Comparison of ENCODE assay signal across 13 cellular contexts in the genomic region with DNA sequence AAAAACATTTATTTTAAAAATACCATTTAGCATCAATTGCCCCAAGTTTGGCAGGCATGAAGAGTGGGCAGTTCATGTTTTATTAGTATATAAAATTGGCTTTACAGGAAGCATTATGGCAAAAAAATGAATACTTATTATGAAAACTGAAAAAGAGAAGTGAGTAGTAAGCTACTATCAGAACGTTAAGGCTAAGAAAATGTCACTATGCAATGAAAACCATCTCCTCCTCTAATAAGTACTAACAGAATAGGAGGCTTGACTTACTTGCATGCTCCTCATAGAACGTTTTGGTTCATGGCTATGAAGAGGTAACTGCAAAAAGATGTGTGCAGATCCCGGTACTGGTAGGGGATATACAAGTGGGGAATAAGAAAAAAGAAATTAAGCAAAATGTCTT. TPM values are rescaled to one million over a fixed set of nuclear protein-coding genes. Genes with fewer than 3 reads are reported as not detected.
DNase-seq lines count a peak whose midpoint lies in the region; ATAC-seq, FAIRE-seq and TF ChIP-seq lines count a peak whose summit lies in the region.
"Had no signal": no experiment of that assay in that cellular context is flagged by ENCODE, and none has a peak within 500 bp of the region (broad histone marks: within the 10 kb centered on the region; RNA-seq: fewer than 3 reads in every experiment).

No MANE protein-coding gene starts in this region.

- H3K9me3 Mint-ChIP-seq in WTC11 = peaks cover 12% of the 10 kb centered on the region
- H3K9me3 Mint-ChIP-seq: activated naive CD4-positive, alpha-beta T cell treated with anti-CD3 and anti-CD28 coated beads, Interleukin-2, amount 50 U/mL, for 72 hours had no signal

- no peaks in the 10 kb centered on the region for H3K27me3 Mint-ChIP-seq in WTC11 (ENCODE audit: low read depth)

- DNase-seq in GM12892 (ENCODE audit: insufficient read length) (no peak), WTC11 (ENCODE audit: low spot score) (no peak), RPMI8226 (no peak), NCI-H1048 (lab: John Stamatoyannopoulos, UW) (no peak)
- DNase-seq: GOT3; stimulated activated CD4-positive, alpha-beta T cell treated with anti-CD3 and anti-CD28 coated beads, Interleukin-15, amount 100 ng/mL, for 24 hours had no signal

- H3K36me3 ChIP-seq in gastroesophageal sphincter = peaks cover 2 to 6% of the 10 kb centered on the region in 2 donors

- no peak overlapping the region for H3K27ac ChIP-seq in gastroesophageal sphincter
- H3K27ac ChIP-seq: neutrophil had no signal

- H3K4me1 ChIP-seq in gastroesophageal sphincter = peaks cover 0 to 9% (median 0%) of the 10 kb centered on the region in 3 donors

- no peak overlapping the region for H3K27ac Mint-ChIP-seq in WTC11
- H3K27ac Mint-ChIP-seq: activated naive CD4-positive, alpha-beta T cell treated with anti-CD3 and anti-CD28 coated beads, Interleukin-2, amount 50 U/mL, for 72 hours had no signal

- no peaks in the 10 kb centered on the region for H3K27me3 ChIP-seq in gastroesophageal sphincter
- H3K27me3 ChIP-seq: neutrophil had no signal

- no peak for TF ChIP-seq EP300 in gastroesophageal sphincter (IDR thresholded peaks at IDR 0.05)

- ATAC-seq in GM19452 (IDR thresholded peaks at IDR 0.05; ENCODE audit: unreplicated experiment) (peak; percentile 50), HG02852 (IDR thresholded peaks at IDR 0.05; ENCODE audit: unreplicated experiment) (peak; percentile 48), HG03469 (IDR thresholded peaks at IDR 0.05; ENCODE audit: unreplicated experiment) (peak; percentile 53), WTC11 (no peak), gastroesophageal sphincter (no peak)
- ATAC-seq: activated naive CD4-positive, alpha-beta T cell treated with anti-CD3 and anti-CD28 coated beads, Interleukin-2, amount 50 U/mL, for 72 hours had no signal

- peaks cover 6% of the 10 kb centered on the region for H3K4me1 Mint-ChIP-seq in WTC11

- TF ChIP-seq POLR2A in GM12892 (IDR thresholded peaks at IDR 0.05; ENCODE audit: low read depth, low read length) (no peak), gastroesophageal sphincter (IDR thresholded peaks at IDR 0.05) (no peak)

- CTCF ChIA-PET in WTC11 (lab: Charles Lee) = no interaction called here

- no peak overlapping the region for H3K4me3 ChIP-seq in gastroesophageal sphincter

- WGBS in gastroesophageal sphincter (ENCODE audit: low coverage in 1 of 2), 2 donors = 74 to 80% methylated on average over 3 of the region's 3 CpGs

- H3K4me3 Mint-ChIP-seq in WTC11 = no peak overlapping the region

- peaks cover 4% of the 10 kb centered on the region for H3K36me3 Mint-ChIP-seq in WTC11
- H3K36me3 Mint-ChIP-seq: activated naive CD4-positive, alpha-beta T cell treated with anti-CD3 and anti-CD28 coated beads, Interleukin-2, amount 50 U/mL, for 72 hours had no signal

- TF ChIP-seq CTCF in WTC11 (IDR thresholded peaks at IDR 0.05) = no peak
- TF ChIP-seq CTCF in gastroesophageal sphincter (IDR thresholded peaks at IDR 0.05) = no peak

- no peaks in the 10 kb centered on the region for H3K9me3 ChIP-seq in gastroesophageal sphincter
- H3K9me3 ChIP-seq: neutrophil had no signal

- POLR2A ChIA-PET in WTC11 (lab: Charles Lee) = no interaction called here

- peak; percentile 83 for FAIRE-seq in GM12892 (lab: Jason Lieb, UNC)
- FAIRE-seq: colon had no signal

TF ChIP-seq in WTC11, 78 proteins besides CTCF, POLR2A, EP300 and RAD21:
- TF ChIP-seq, protein P1, sequence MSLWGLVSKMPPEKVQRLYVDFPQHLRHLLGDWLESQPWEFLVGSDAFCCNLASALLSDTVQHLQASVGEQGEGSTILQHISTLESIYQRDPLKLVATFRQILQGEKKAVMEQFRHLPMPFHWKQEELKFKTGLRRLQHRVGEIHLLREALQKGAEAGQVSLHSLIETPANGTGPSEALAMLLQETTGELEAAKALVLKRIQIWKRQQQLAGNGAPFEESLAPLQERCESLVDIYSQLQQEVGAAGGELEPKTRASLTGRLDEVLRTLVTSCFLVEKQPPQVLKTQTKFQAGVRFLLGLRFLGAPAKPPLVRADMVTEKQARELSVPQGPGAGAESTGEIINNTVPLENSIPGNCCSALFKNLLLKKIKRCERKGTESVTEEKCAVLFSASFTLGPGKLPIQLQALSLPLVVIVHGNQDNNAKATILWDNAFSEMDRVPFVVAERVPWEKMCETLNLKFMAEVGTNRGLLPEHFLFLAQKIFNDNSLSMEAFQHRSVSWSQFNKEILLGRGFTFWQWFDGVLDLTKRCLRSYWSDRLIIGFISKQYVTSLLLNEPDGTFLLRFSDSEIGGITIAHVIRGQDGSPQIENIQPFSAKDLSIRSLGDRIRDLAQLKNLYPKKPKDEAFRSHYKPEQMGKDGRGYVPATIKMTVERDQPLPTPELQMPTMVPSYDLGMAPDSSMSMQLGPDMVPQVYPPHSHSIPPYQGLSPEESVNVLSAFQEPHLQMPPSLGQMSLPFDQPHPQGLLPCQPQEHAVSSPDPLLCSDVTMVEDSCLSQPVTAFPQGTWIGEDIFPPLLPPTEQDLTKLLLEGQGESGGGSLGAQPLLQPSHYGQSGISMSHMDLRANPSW (CRISPR knock-in tag; conservative IDR thresholded peaks at IDR 0.05; ENCODE audit: low read depth) = no peak
- TF ChIP-seq TEAD1 (CRISPR knock-in tag; IDR thresholded peaks at IDR 0.05) = no peak
- no peak for TF ChIP-seq ZNF138 (CRISPR knock-in tag; conservative IDR thresholded peaks at IDR 0.05)
- TF ChIP-seq ZNF219 (CRISPR knock-in tag; IDR thresholded peaks at IDR 0.05; ENCODE audit: borderline replicate concordance) = no peak
- TF ChIP-seq, protein P2, sequence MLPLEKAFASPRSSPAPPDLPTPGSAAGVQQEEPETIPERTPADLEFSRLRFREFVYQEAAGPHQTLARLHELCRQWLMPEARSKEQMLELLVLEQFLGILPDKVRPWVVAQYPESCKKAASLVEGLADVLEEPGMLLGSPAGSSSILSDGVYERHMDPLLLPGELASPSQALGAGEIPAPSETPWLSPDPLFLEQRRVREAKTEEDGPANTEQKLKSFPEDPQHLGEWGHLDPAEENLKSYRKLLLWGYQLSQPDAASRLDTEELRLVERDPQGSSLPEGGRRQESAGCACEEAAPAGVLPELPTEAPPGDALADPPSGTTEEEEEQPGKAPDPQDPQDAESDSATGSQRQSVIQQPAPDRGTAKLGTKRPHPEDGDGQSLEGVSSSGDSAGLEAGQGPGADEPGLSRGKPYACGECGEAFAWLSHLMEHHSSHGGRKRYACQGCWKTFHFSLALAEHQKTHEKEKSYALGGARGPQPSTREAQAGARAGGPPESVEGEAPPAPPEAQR (CRISPR knock-in tag; IDR thresholded peaks at IDR 0.05) = no peak
- TF ChIP-seq, protein P3, sequence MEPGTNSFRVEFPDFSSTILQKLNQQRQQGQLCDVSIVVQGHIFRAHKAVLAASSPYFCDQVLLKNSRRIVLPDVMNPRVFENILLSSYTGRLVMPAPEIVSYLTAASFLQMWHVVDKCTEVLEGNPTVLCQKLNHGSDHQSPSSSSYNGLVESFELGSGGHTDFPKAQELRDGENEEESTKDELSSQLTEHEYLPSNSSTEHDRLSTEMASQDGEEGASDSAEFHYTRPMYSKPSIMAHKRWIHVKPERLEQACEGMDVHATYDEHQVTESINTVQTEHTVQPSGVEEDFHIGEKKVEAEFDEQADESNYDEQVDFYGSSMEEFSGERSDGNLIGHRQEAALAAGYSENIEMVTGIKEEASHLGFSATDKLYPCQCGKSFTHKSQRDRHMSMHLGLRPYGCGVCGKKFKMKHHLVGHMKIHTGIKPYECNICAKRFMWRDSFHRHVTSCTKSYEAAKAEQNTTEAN (CRISPR knock-in tag; IDR thresholded peaks at IDR 0.05) = no peak
- TF ChIP-seq ZNF121 (CRISPR knock-in tag; IDR thresholded peaks at IDR 0.05) = no peak
- TF ChIP-seq, protein P4, sequence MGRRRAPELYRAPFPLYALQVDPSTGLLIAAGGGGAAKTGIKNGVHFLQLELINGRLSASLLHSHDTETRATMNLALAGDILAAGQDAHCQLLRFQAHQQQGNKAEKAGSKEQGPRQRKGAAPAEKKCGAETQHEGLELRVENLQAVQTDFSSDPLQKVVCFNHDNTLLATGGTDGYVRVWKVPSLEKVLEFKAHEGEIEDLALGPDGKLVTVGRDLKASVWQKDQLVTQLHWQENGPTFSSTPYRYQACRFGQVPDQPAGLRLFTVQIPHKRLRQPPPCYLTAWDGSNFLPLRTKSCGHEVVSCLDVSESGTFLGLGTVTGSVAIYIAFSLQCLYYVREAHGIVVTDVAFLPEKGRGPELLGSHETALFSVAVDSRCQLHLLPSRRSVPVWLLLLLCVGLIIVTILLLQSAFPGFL (CRISPR knock-in tag; IDR thresholded peaks at IDR 0.05; ENCODE audit: borderline replicate concordance) = no peak
- TF ChIP-seq, protein P5, sequence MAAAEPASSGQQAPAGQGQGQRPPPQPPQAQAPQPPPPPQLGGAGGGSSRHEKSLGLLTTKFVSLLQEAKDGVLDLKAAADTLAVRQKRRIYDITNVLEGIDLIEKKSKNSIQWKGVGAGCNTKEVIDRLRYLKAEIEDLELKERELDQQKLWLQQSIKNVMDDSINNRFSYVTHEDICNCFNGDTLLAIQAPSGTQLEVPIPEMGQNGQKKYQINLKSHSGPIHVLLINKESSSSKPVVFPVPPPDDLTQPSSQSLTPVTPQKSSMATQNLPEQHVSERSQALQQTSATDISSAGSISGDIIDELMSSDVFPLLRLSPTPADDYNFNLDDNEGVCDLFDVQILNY (CRISPR knock-in tag; IDR thresholded peaks at IDR 0.05) = no peak
- no peak for TF ChIP-seq ZNF416 (CRISPR knock-in tag; IDR thresholded peaks at IDR 0.05)
- TF ChIP-seq ATF1 (CRISPR knock-in tag; IDR thresholded peaks at IDR 0.05) = no peak
- TF ChIP-seq KAT7 (CRISPR knock-in tag; IDR thresholded peaks at IDR 0.05; ENCODE audit: borderline replicate concordance) = no peak
- TF ChIP-seq JAZF1 (CRISPR knock-in tag; IDR thresholded peaks at IDR 0.05) = no peak
- no peak for TF ChIP-seq NFE2L1 (CRISPR knock-in tag; IDR thresholded peaks at IDR 0.05)
- TF ChIP-seq, protein P6, sequence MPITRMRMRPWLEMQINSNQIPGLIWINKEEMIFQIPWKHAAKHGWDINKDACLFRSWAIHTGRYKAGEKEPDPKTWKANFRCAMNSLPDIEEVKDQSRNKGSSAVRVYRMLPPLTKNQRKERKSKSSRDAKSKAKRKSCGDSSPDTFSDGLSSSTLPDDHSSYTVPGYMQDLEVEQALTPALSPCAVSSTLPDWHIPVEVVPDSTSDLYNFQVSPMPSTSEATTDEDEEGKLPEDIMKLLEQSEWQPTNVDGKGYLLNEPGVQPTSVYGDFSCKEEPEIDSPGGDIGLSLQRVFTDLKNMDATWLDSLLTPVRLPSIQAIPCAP (CRISPR knock-in tag; IDR thresholded peaks at IDR 0.05) = no peak

RNA-seq across cellular contexts. Expression of a gene that starts 23.6 kb away (rescaled TPM):
- polyA plus RNA-seq in GM12892 (2012; ENCODE audit: missing spikeins) = 7.1 TPM
- total RNA-seq in WTC11 (2021) (0.66 to 1.0 TPM in 2 of 3 replicates, not detected in the other), gastroesophageal sphincter (1 to 10 TPM; 1.2 to 4.7 (median 3.1) TPM)

RNA-seq across cellular contexts. Expression of a gene that starts 34.1 kb away (rescaled TPM):
- 11.9 TPM for polyA plus RNA-seq in GM12892 (2012; ENCODE audit: missing spikeins)
- total RNA-seq in WTC11 (2021) = 12.1 to 13.6 TPM (median 12.4 TPM) in 3 replicates
- total RNA-seq in gastroesophageal sphincter = 10 to 100 TPM; 32.0 to 73.9 (median 44.7) TPM

RNA-seq across cellular contexts. Expression of a gene that starts 47.2 kb away (rescaled TPM):
- 25.1 TPM for polyA plus RNA-seq in GM12892 (2012; ENCODE audit: missing spikeins)
- total RNA-seq in WTC11 (2021) (81.3 to 86.5 TPM (median 84.9 TPM) in 3 replicates), gastroesophageal sphincter (100 to 1,000 TPM; 100 to 148 (median 120) TPM)

Comparison
In these comparisons a context has a peak if more than half of its experiments do, and no peak if none do; other contexts are left out.
1. ATAC-seq: peak in GM19452 (single experiment), HG02852 (single experiment) and HG03469 (single experiment); none in WTC11 (single experiment) and gastroesophageal sphincter (single experiment).